ENCODE assay signal across 9 cellular contexts in genomic region chr13:35475131-35475959, GRCh38. TPM values are rescaled to one million over a fixed set of nuclear protein-coding genes. Genes with fewer than 3 reads are reported as not detected.
A peak's percentile ranks its signal among the peaks of the same experiment; 100 is the strongest.
DNase-seq lines count a peak whose midpoint lies in the region; ATAC-seq, FAIRE-seq and TF ChIP-seq lines count a peak whose summit lies in the region.
"Had no signal": no experiment of that assay in that cellular context is flagged by ENCODE, and none has a peak within 500 bp of the region (broad histone marks: within the 10 kb centered on the region; RNA-seq: fewer than 3 reads in every experiment).

No MANE protein-coding gene starts in this region.

- H2AFZ ChIP-seq in HepG2 (ENCODE audit: low read length) = no peak overlapping the region

- no peak for ATAC-seq in CD4-positive, alpha-beta T cell (ENCODE audit: poor library complexity)
- peak; percentile 42 for ATAC-seq in HG03521 (IDR thresholded peaks at IDR 0.05; ENCODE audit: unreplicated experiment)
- peak; percentile 68 for ATAC-seq in HepG2
- no peak for ATAC-seq in HG02870 (IDR thresholded peaks at IDR 0.05; ENCODE audit: unreplicated experiment)

- H3K36me3 ChIP-seq in HepG2 (replicated peaks in 1 of 2; ENCODE audit: control insufficient read depth in 1 of 2, insufficient read depth in 2 of 2, low read length in 2 of 2) = no peaks in the 10 kb centered on the region

- in situ Hi-C loops in HepG2 (cut with HindIII; ENCODE audit: extremely low pct_ligation_motif_present, low pct_unique_long_range_greater_than_20kb) = no loop called here

- H3K4me3 ChIP-seq in choroid plexus epithelial cell (ENCODE audit: low read depth, low read length) = peak overlapping the region; percentile 65
- peak overlapping the region in 2 of 3 experiments; percentile 34 to 59; a peak in 5 of 6 replicates for H3K4me3 ChIP-seq in HepG2 (replicated peaks in 1 of 3; ENCODE audit: insufficient read depth in 1 of 3, low read depth in 2 of 3, low read length in 3 of 3)

- WGBS in HepG2 (ENCODE audit: low lambda C conversion rate) = 58% methylated on average over 22 of the region's 50 CpGs

- no peak for DNase-seq in CD4-positive, alpha-beta T cell
- DNase-seq in choroid plexus epithelial cell (ENCODE audit: low read depth) (peak; percentile 29), HepG2 (ENCODE audit: low spot score) (no peak), superior temporal gyrus (ENCODE audit: extremely low spot score) (peak; percentile 34), NCI-H1694 treated with DMSO at 0.1 percent for 48 hours (lab: John Stamatoyannopoulos, UW) (no peak), SHP77 treated with DMSO at 0.1 percent for 48 hours (lab: John Stamatoyannopoulos, UW) (no peak)

- no peaks in the 10 kb centered on the region for H3K79me2 ChIP-seq in HepG2 (ENCODE audit: insufficient read depth, low read length)

- H3K4me3 Mint-ChIP-seq in CD4-positive, alpha-beta T cell = peak overlapping the region; percentile 70

- H3K27me3 Mint-ChIP-seq in CD4-positive, alpha-beta T cell = peaks cover 83% of the 10 kb centered on the region

- no TSS peak for BruUV-seq in HepG2 (replicated peaks; lab: Mats Ljungman, UMichigan)

- CTCF ChIA-PET in CD4-positive, alpha-beta T cell (lab: Charles Lee) = no interaction called here
- CTCF ChIA-PET in HepG2 (lab: Yijun Ruan, JAX; ENCODE audit: low intra/inter-chr PET ratio, low total read pairs) = no interaction called here

- H3K27ac Mint-ChIP-seq in CD4-positive, alpha-beta T cell = no peak overlapping the region

- TF ChIP-seq POLR2A in HepG2 (IDR thresholded peaks at IDR 0.05; ENCODE audit: insufficient read depth in 1 of 2, low read depth in 2 of 2, low read length in 2 of 2) = no peak

- peak overlapping the region; percentile 50 for H3K4me2 ChIP-seq in HepG2 (ENCODE audit: low read depth, low read length)

- H3K9ac ChIP-seq in HepG2 (ENCODE audit: insufficient read depth, low read depth, low read length) = no peak overlapping the region

- no peaks in the 10 kb centered on the region for H4K20me1 ChIP-seq in HepG2 (ENCODE audit: insufficient read depth, low read length)

- no peaks in the 10 kb centered on the region for H3K4me1 ChIP-seq in HepG2 (ENCODE audit: insufficient read depth, low read length)

- TF ChIP-seq CTCF in CD4-positive, alpha-beta T cell (IDR thresholded peaks at IDR 0.05) = no peak
- TF ChIP-seq CTCF in choroid plexus epithelial cell (conservative IDR thresholded peaks at IDR 0.05; ENCODE audit: low read depth, low read length) (no peak), HepG2 (CRISPR knock-in tag; IDR thresholded peaks at IDR 0.05) (no peak)

- no peak for TF ChIP-seq RAD21 in HepG2 (CRISPR knock-in tag; IDR thresholded peaks at IDR 0.05)

- peaks cover 29% of the 10 kb centered on the region for H3K4me1 Mint-ChIP-seq in CD4-positive, alpha-beta T cell (ENCODE audit: low read depth)

- intact Hi-C loops in CD4-positive, alpha-beta T cell (cut with DNase I, micrococcal nuclease) = no loop called here
- intact Hi-C loops in HepG2 (cut with micrococcal nuclease; ENCODE audit: unreplicated experiment) = no loop called here

- no peaks in the 10 kb centered on the region for H3K9me3 Mint-ChIP-seq in CD4-positive, alpha-beta T cell

- H3K27ac ChIP-seq in CD4-positive, alpha-beta T cell (ENCODE audit: low read depth, low read length) = no peak overlapping the region
- no peak overlapping the region for H3K27ac ChIP-seq in HepG2 (ENCODE audit: extremely low read length, insufficient read depth, low read length)
- H3K27ac ChIP-seq: HL-60 had no signal

- POLR2A ChIA-PET in CD4-positive, alpha-beta T cell (lab: Charles Lee) = no interaction called here
- POLR2A ChIA-PET in HepG2 (lab: Yijun Ruan, JAX) = no interaction called here

- TF ChIP-seq EP300 in HepG2 (IDR thresholded peaks at IDR 0.05; ENCODE audit: low read depth in 2 of 2, low read length in 2 of 2) = no peak
- no peak for TF ChIP-seq EP300 in HepG2 (CRISPR knock-in tag; IDR thresholded peaks at IDR 0.05; ENCODE audit: borderline replicate concordance)

- peaks cover 4% of the 10 kb centered on the region for H3K36me3 Mint-ChIP-seq in CD4-positive, alpha-beta T cell (ENCODE audit: low read depth)

- H3K9me3 ChIP-seq in CD4-positive, alpha-beta T cell (ENCODE audit: control insufficient read depth, low read length) = peaks cover 26% of the 10 kb centered on the region
- H3K9me3 ChIP-seq in HepG2 (ENCODE audit: low read length) = no peaks in the 10 kb centered on the region

- H3K27me3 ChIP-seq in CD4-positive, alpha-beta T cell (ENCODE audit: control insufficient read depth, insufficient read depth, low read length) = peaks cover 78% of the 10 kb centered on the region
- H3K27me3 ChIP-seq in HepG2 (ENCODE audit: control insufficient read depth in 1 of 2, insufficient read depth in 2 of 2, low read length in 2 of 2) = no peaks in the 10 kb centered on the region; a peak in 1 of 5 replicates

- FAIRE-seq in HepG2 (lab: Jason Lieb, UNC) = no peak

TF ChIP-seq in HepG2, 621 proteins besides CTCF, POLR2A, EP300 and RAD21:
- TF ChIP-seq TEAD2 (CRISPR knock-in tag; IDR thresholded peaks at IDR 0.05) (no peak), FOXA1 (IDR thresholded peaks at IDR 0.05) (no peak), FOXA1 (CRISPR knock-in tag; IDR thresholded peaks at IDR 0.05) (no peak), YEATS2 (CRISPR knock-in tag; IDR thresholded peaks at IDR 0.05; ENCODE audit: borderline replicate concordance) (no peak), NFKB2 (CRISPR knock-in tag; IDR thresholded peaks at IDR 0.05; ENCODE audit: borderline replicate concordance) (no peak), RBAK (CRISPR knock-in tag; IDR thresholded peaks at IDR 0.05) (no peak), KDM2A (CRISPR knock-in tag; IDR thresholded peaks at IDR 0.05; ENCODE audit: borderline replicate concordance, low read depth) (no peak), SYNCRIP (IDR thresholded peaks at IDR 0.05; ENCODE audit: insufficient read depth, low read depth, low read length) (no peak), ATF6 (CRISPR knock-in tag; conservative IDR thresholded peaks at IDR 0.05) (no peak), ZNF549 (CRISPR knock-in tag; IDR thresholded peaks at IDR 0.05) (no peak), ZNF670 (CRISPR knock-in tag; IDR thresholded peaks at IDR 0.05; ENCODE audit: borderline replicate concordance) (no peak), BORCS8-MEF2B (CRISPR knock-in tag; IDR thresholded peaks at IDR 0.05) (no peak), ZMYM2 (CRISPR knock-in tag; IDR thresholded peaks at IDR 0.05) (no peak), POLR2AphosphoS5 (IDR thresholded peaks at IDR 0.05; ENCODE audit: low read depth, low read length) (no peak), GATA4 (IDR thresholded peaks at IDR 0.05; ENCODE audit: borderline replicate concordance, low read depth) (no peak)
- TF ChIP-seq, protein P1, sequence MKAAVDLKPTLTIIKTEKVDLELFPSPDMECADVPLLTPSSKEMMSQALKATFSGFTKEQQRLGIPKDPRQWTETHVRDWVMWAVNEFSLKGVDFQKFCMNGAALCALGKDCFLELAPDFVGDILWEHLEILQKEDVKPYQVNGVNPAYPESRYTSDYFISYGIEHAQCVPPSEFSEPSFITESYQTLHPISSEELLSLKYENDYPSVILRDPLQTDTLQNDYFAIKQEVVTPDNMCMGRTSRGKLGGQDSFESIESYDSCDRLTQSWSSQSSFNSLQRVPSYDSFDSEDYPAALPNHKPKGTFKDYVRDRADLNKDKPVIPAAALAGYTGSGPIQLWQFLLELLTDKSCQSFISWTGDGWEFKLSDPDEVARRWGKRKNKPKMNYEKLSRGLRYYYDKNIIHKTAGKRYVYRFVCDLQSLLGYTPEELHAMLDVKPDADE (CRISPR knock-in tag; IDR thresholded peaks at IDR 0.05) = no peak

RNA-seq across cellular contexts. Expression of gene MAB21L1, which starts 1.1 kb away (rescaled TPM):
- not detected for total RNA-seq in CD4-positive, alpha-beta T cell
- not detected in 2 replicates for total RNA-seq in HepG2 (2016; rRNA removed; fragmentation: Illumina TruSeq; extraction: Trizol)
- total RNA-seq in HepG2 (2016; cell fraction: cytosol; rRNA removed; fragmentation: Illumina TruSeq; extraction: Trizol; ENCODE audit: low read depth) = not detected in 2 replicates
- not detected in 2 replicates for total RNA-seq in HepG2 (2016; cell fraction: insoluble cytoplasmic fraction; rRNA removed; fragmentation: Illumina TruSeq; extraction: Trizol)
- not detected in 2 replicates for total RNA-seq in HepG2 (2016; cell fraction: membrane; rRNA removed; fragmentation: Illumina TruSeq; extraction: Trizol)
- total RNA-seq in HepG2 (2016; cell fraction: nucleus; rRNA removed; fragmentation: Illumina TruSeq; extraction: Trizol) = not detected in 2 replicates
- polyA plus RNA-seq in HepG2 (2011; rRNA removed) = not detected in 2 replicates
- not detected in 2 replicates for polyA plus RNA-seq in HepG2 (2011; cell fraction: cytosol; rRNA removed)
- not detected in 2 replicates for polyA plus RNA-seq in HepG2 (2011; cell fraction: nucleus; rRNA removed)
- 0.04 TPM in 1 of 2 replicates, not detected in the other for polyA plus RNA-seq in HepG2 (2012)
- polyA plus RNA-seq in HepG2 (2016; cell fraction: cytosol; fragmentation: Illumina TruSeq; extraction: Trizol; ENCODE audit: low read depth) = not detected in 2 replicates
- polyA plus RNA-seq in HepG2 (2016; cell fraction: insoluble cytoplasmic fraction; fragmentation: Illumina TruSeq; extraction: Trizol; ENCODE audit: low read depth) = not detected in 2 replicates
- not detected in 2 replicates for polyA plus RNA-seq in HepG2 (2016; cell fraction: membrane; fragmentation: Illumina TruSeq; extraction: Trizol; ENCODE audit: low read depth)
- not detected in 2 replicates for polyA plus RNA-seq in HepG2 (2016; cell fraction: nucleus; fragmentation: Illumina TruSeq; extraction: Trizol; ENCODE audit: insufficient read depth, low read depth)
- not detected in 2 replicates for polyA minus RNA-seq in HepG2 (2011; rRNA and poly(A)+ RNA removed; ENCODE audit: low replicate concordance)
- not detected in 2 replicates for polyA minus RNA-seq in HepG2 (2011; cell fraction: cytosol; rRNA and poly(A)+ RNA removed)
- not detected in 2 replicates for polyA minus RNA-seq in HepG2 (2011; cell fraction: nucleus; rRNA and poly(A)+ RNA removed)

Comparison
In these comparisons a context has a peak if more than half of its experiments do, and no peak if none do; other contexts are left out.
1. ATAC-seq: peak in HG03521 (single experiment) and HepG2 (single experiment); none in CD4-positive, alpha-beta T cell (single experiment) and HG02870 (single experiment).
2. DNase-seq: peak in choroid plexus epithelial cell (single experiment) and superior temporal gyrus (single experiment); none in CD4-positive, alpha-beta T cell (0 of 10), HepG2 (single experiment), NCI-H1694 treated with DMSO at 0.1 percent for 48 hours (single experiment) and SHP77 treated with DMSO at 0.1 percent for 48 hours (single experiment).